In the genomic region with DNA sequence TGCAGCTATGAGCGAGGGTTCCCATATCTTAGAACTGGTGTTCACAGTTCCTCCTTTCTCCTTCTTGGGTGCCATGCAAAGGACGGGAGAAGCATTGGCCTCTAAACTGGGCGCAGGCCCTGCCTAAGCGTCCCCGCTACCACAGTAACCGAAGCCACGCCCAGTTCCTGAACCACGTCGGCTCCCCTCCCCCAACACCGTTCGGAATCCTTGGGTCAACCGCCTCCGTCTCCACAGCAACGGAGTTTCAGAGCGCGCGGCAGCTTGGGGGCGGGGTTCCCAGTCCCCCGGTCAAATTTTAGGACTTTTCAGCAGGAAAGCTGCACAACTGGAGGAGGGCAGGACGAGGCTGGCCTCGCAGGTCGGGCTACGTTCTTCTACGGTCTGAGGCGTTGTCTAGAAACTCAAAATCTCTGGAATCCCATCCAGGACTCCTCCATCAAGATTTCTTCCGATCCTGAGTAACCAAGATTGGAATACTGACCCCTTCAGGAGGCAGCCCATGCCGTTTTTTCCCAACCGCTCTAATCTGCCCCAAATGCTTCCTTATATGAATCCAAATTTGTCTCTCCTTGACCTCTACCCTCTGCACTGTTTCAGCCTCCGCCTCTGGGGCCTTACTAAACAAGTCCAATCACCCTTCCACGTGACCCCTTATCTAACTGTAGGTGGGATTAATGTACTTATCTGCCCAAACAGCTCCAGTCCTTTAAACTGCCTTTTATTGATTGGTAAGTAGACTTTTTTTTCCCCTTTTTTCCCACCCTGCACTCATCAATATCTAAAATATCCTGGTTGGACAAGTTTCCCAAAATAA, we compare ENCODE assay signal across 8 cellular contexts. TPM values are rescaled to one million over a fixed set of nuclear protein-coding genes. Genes with fewer than 3 reads are reported as not detected.
DNase-seq lines count a peak whose midpoint lies in the region; ATAC-seq, FAIRE-seq and TF ChIP-seq lines count a peak whose summit lies in the region.

A gene (minus strand): TSS at position 146 of the 817 bp plus-strand sequence. CDS start 71 bp downstream, at position 75.

- no peaks in the 10 kb centered on the region for H3K36me3 ChIP-seq in testis (ENCODE audit: low read depth, missing control alignments)
- no peaks in the 10 kb centered on the region for H3K36me3 ChIP-seq in CD4-positive, alpha-beta memory T cell (ENCODE audit: insufficient read depth, low read length)

- H3K4me1 ChIP-seq in testis, result no peaks in the 10 kb centered on the region
- H3K4me1 ChIP-seq in CD4-positive, alpha-beta memory T cell (ENCODE audit: insufficient read depth, low read length), result no peaks in the 10 kb centered on the region

- no peaks in the 10 kb centered on the region for H3K36me3 Mint-ChIP-seq in CD4-positive, alpha-beta memory T cell

- peaks cover 3 to 4% of the 10 kb centered on the region in 2 donors for H3K27me3 Mint-ChIP-seq in CD4-positive, alpha-beta memory T cell

- POLR2A ChIA-PET in CD4-positive, alpha-beta memory T cell (lab: Charles Lee; ENCODE audit: partially characterized antibody), result no interaction called here

- H3K27ac ChIP-seq in testis, result peak within 1 kb of the TSS; percentile 34 to 38
- no peak within 1 kb of the TSS for H3K27ac ChIP-seq in CD4-positive, alpha-beta memory T cell (ENCODE audit: low read depth, low read length)

- no peaks in the 10 kb centered on the region for H3K9me3 ChIP-seq in testis
- H3K9me3 ChIP-seq in CD4-positive, alpha-beta memory T cell (ENCODE audit: control insufficient read depth in 1 of 2, low read length in 2 of 2), result no peaks in the 10 kb centered on the region

- no peak for TF ChIP-seq CTCF in testis (IDR thresholded peaks at IDR 0.05)

- peak; percentile 74 for ATAC-seq in left lobe of liver

- DNase-seq in NCI-H2227 treated with DMSO at 0.1 percent for 48 hours (lab: John Stamatoyannopoulos, UW) (peak; percentile 91), dermis blood vessel endothelial cell (peak; percentile 3), left lobe of liver (ENCODE audit: low spot score) (peak; percentile 54), testis (peak; percentile 89), DMS153 (lab: John Stamatoyannopoulos, UW) (no peak), SKM-1 (lab: John Stamatoyannopoulos, UW; ENCODE audit: unreplicated experiment) (no peak)
- no peak for DNase-seq in CD4-positive, alpha-beta memory T cell

- intact Hi-C loops in testis (cut with DNase I; ENCODE audit: low total_unique reads), result no loop called here
- intact Hi-C loops in CD4-positive, alpha-beta memory T cell (cut with micrococcal nuclease), result no loop called here

- peaks cover 0 to 18% (median 9%) of the 10 kb centered on the region in 4 donors for H3K4me1 Mint-ChIP-seq in CD4-positive, alpha-beta memory T cell

- peak within 1 kb of the TSS; percentile 46 to 60 for H3K4me3 ChIP-seq in testis
- H3K4me3 ChIP-seq in CD4-positive, alpha-beta memory T cell (ENCODE audit: low read length in 2 of 2), result no peak within 1 kb of the TSS

- WGBS in testis, 2 donors, result 4 to 10% methylated on average over 21 to 30 of the region's 30 CpGs

- H3K27me3 ChIP-seq in testis, result no peaks in the 10 kb centered on the region
- no peaks in the 10 kb centered on the region for H3K27me3 ChIP-seq in CD4-positive, alpha-beta memory T cell (ENCODE audit: insufficient read depth, low read length)

- H3K9me3 Mint-ChIP-seq in CD4-positive, alpha-beta memory T cell, result peaks cover 0 to 6% (median 4%) of the 10 kb centered on the region in 8 donors

- H3K27ac Mint-ChIP-seq in CD4-positive, alpha-beta memory T cell, result no peak within 1 kb of the TSS

- CTCF ChIA-PET in CD4-positive, alpha-beta memory T cell (lab: Charles Lee; ENCODE audit: partially characterized antibody), result no interaction called here

- FAIRE-seq in G401.6 (lab: Jason Lieb, UNC), result peak; percentile 91

- no peak for TF ChIP-seq POLR2A in testis (IDR thresholded peaks at IDR 0.05)

- H3K4me3 Mint-ChIP-seq in CD4-positive, alpha-beta memory T cell, result peak within 1 kb of the TSS in 3 of 8 donors; percentile 5 to 45 (median 24)

RNA-seq across cellular contexts. Expression of the gene that starts here (rescaled TPM):
- total RNA-seq in dermis blood vessel endothelial cell (0.51 TPM in 1 of 2 replicates, not detected in the other), left lobe of liver (not detected), testis (10 to 100 TPM; 34.6 to 95.7 TPM)
- 38.7 TPM for polyA plus RNA-seq in testis (ENCODE audit: insufficient read depth, low read depth, low replicate concordance)
- not detected for total RNA-seq in CD4-positive, alpha-beta memory T cell
- not detected for polyA plus RNA-seq in CD4-positive, alpha-beta memory T cell

Comparison
In these comparisons a context has a peak if more than half of its experiments do, and no peak if none do; other contexts are left out.
1. RNA of the gene that starts here (total RNA-seq): 34.6 to 95.7 TPM in testis; 0.51 TPM in dermis blood vessel endothelial cell, not detected in left lobe of liver (single experiment) and not detected in CD4-positive, alpha-beta memory T cell; every median in the first group is over 10 times any median in the second.
2. RNA of the gene that starts here (polyA plus RNA-seq): 38.7 TPM in testis (single experiment); not detected in CD4-positive, alpha-beta memory T cell; every median in the first group is over 10 times any median in the second.
3. Peak in DNase-seq in dermis blood vessel endothelial cell; RNA of the gene not detected or under 1 TPM.
4. Peak in DNase-seq and ATAC-seq in left lobe of liver; RNA of the gene not detected or under 1 TPM.
5. DNase-seq: peak in NCI-H2227 treated with DMSO at 0.1 percent for 48 hours (single experiment) and testis (single experiment); none in DMS153 (single experiment), CD4-positive, alpha-beta memory T cell (0 of 5) and SKM-1 (single experiment).
6. H3K4me3 ChIP-seq: peak in testis (2 of 2); none in CD4-positive, alpha-beta memory T cell (0 of 2).